ENCODE assay signal across 14 cellular contexts in genomic region chr11:68193018-68193417, GRCh38. TPM values are rescaled to one million over a fixed set of nuclear protein-coding genes. Genes with fewer than 3 reads are reported as not detected.
DNase-seq lines count a peak whose midpoint lies in the region; ATAC-seq, FAIRE-seq and TF ChIP-seq lines count a peak whose summit lies in the region.
"Had no signal": no experiment of that assay in that cellular context is flagged by ENCODE, and none has a peak within 500 bp of the region (broad histone marks: within the 10 kb centered on the region; RNA-seq: fewer than 3 reads in every experiment).

No MANE protein-coding gene starts in this region.

- peaks cover 95% of the 10 kb centered on the region for H3K79me2 ChIP-seq in Karpas-422 (ENCODE audit: low read length)
- H3K79me2 ChIP-seq in GM12878 (ENCODE audit: control insufficient read depth, insufficient read depth, low read length), result peaks cover 25% of the 10 kb centered on the region

- H3K4me3 Mint-ChIP-seq in stimulated activated naive CD8-positive, alpha-beta T cell treated with anti-CD3 and anti-CD28 coated beads, Interleukin-15, Interleukin-2, amounts not matched to agents 100 ng/mL and 50 ng/mL, for 24 hours, result no peak overlapping the region
- H3K4me3 Mint-ChIP-seq in stimulated activated naive CD8-positive, alpha-beta T cell treated with anti-CD3 and anti-CD28 coated beads, Interleukin-15, amount 100 ng/mL, for 72 hours, result no peak overlapping the region
- H3K4me3 Mint-ChIP-seq in stimulated activated memory B cell treated with anti-CD40 and anti-IgM and Interleukin-4, amounts not matched to agents 10 μg/mL and 1 μg/mL and 100 μg/mL, for 72 hours, result no peak overlapping the region
- H3K4me3 Mint-ChIP-seq: CD14-positive monocyte had no signal

- TF ChIP-seq CTCF in GM12878 (IDR thresholded peaks at IDR 0.05 in 2 of 3, conservative IDR thresholded peaks at IDR 0.05 in 1 of 3; ENCODE audit: control insufficient read depth in 2 of 3, extremely low read depth in 1 of 3, insufficient read depth in 1 of 3, low read depth in 3 of 3, low read length in 3 of 3), result no peak

- no peak for ATAC-seq in stimulated activated naive CD8-positive, alpha-beta T cell treated with anti-CD3 and anti-CD28 coated beads, Interleukin-15, amount 100 ng/mL, for 72 hours
- ATAC-seq in GM12878 (0 out of 3 replicates have a peak, but pooled peaks have one; percentile 25), GM21717 (IDR thresholded peaks at IDR 0.05; ENCODE audit: unreplicated experiment) (no peak), GM19395 (IDR thresholded peaks at IDR 0.05; ENCODE audit: unreplicated experiment) (no peak)
- no peak for ATAC-seq in stimulated activated memory B cell treated with anti-CD40 and anti-IgM and Interleukin-4, amounts not matched to agents 10 μg/mL and 1 μg/mL and 100 μg/mL, for 72 hours
- ATAC-seq: Panc1 had no signal

- no peak for DNase-seq in stimulated activated naive CD8-positive, alpha-beta T cell treated with anti-CD3 and anti-CD28 coated beads, Interleukin-15, amount 100 ng/mL, for 72 hours
- DNase-seq in Karpas-422 (peak; percentile 53), GM12878 (ENCODE audit: low read depth, low spot score) (no peak)
- no peak for DNase-seq in activated CD4-positive, alpha-beta T cell treated with anti-CD3 and anti-CD28 coated beads, Interleukin-2, amount 50 U/mL, for 48 hours
- DNase-seq: MV-4-11, NCI-H1436 treated with DMSO at 0.1 percent for 48 hours, NCI-H510A treated with DMSO at 0.1 percent for 48 hours, NCI-H82 had no signal

- WGBS in GM12878 (ENCODE audit: insufficient coverage, insufficient replicate concordance, low lambda C conversion rate, missing lambda C conversion rate), result 79% methylated on average over 5 of the region's 5 CpGs

- peaks cover 39% of the 10 kb centered on the region for H3K4me1 Mint-ChIP-seq in stimulated activated naive CD8-positive, alpha-beta T cell treated with anti-CD3 and anti-CD28 coated beads, Interleukin-15, Interleukin-2, amounts not matched to agents 100 ng/mL and 50 ng/mL, for 24 hours (ENCODE audit: low read depth)
- H3K4me1 Mint-ChIP-seq in stimulated activated naive CD8-positive, alpha-beta T cell treated with anti-CD3 and anti-CD28 coated beads, Interleukin-15, amount 100 ng/mL, for 72 hours, result peaks cover 26% of the 10 kb centered on the region
- H3K4me1 Mint-ChIP-seq in stimulated activated memory B cell treated with anti-CD40 and anti-IgM and Interleukin-4, amounts not matched to agents 10 μg/mL and 1 μg/mL and 100 μg/mL, for 72 hours, result peaks cover 50% of the 10 kb centered on the region

- no peak for FAIRE-seq in GM12878 (lab: Jason Lieb, UNC)

- no peak for TF ChIP-seq RAD21 in GM12878 (IDR thresholded peaks at IDR 0.05; ENCODE audit: insufficient read depth, low read depth, low read length)

- H3K9me3 ChIP-seq in Karpas-422 (ENCODE audit: low read length) (no peaks in the 10 kb centered on the region), GM12878 (replicated peaks; ENCODE audit: control insufficient read depth, insufficient read depth, low read length) (no peaks in the 10 kb centered on the region)

- H3K4me2 ChIP-seq in Karpas-422 (ENCODE audit: low read depth, low read length, poor library complexity, severe bottlenecking) (peak overlapping the region; percentile 48), GM12878 (ENCODE audit: control insufficient read depth, insufficient read depth) (no peak overlapping the region)

- H3K36me3 Mint-ChIP-seq in stimulated activated naive CD8-positive, alpha-beta T cell treated with anti-CD3 and anti-CD28 coated beads, Interleukin-15, Interleukin-2, amounts not matched to agents 100 ng/mL and 50 ng/mL, for 24 hours (ENCODE audit: low read depth), result no peaks in the 10 kb centered on the region
- H3K36me3 Mint-ChIP-seq in stimulated activated memory B cell treated with anti-CD40 and anti-IgM and Interleukin-4, amounts not matched to agents 10 μg/mL and 1 μg/mL and 100 μg/mL, for 72 hours, result no peaks in the 10 kb centered on the region

- in situ Hi-C loops in GM12878 (cut with MboI), result no loop called here

- H3K4me1 ChIP-seq in Karpas-422 (ENCODE audit: low read length) (peaks cover 47% of the 10 kb centered on the region), GM12878 (ENCODE audit: control insufficient read depth, insufficient read depth, low read length) (peaks cover 8% of the 10 kb centered on the region; the same call in 1 of the 2 replicates)

- H3K27ac ChIP-seq in Karpas-422 (ENCODE audit: low read length) (peak overlapping the region; percentile 75), GM12878 (ENCODE audit: control insufficient read depth, insufficient read depth) (no peak overlapping the region)

- no peak for TF ChIP-seq EP300 in GM12878 (IDR thresholded peaks at IDR 0.05; ENCODE audit: borderline replicate concordance in 1 of 2, control insufficient read depth in 1 of 2, low read depth in 2 of 2, low read length in 2 of 2)

- POLR2A ChIA-PET in GM12878 (lab: Charles Lee), result interaction anchor here (0.7 kb wide), 1 partner anchor 15 kb away, joined by 4 read pairs; no protein-coding TSS in a partner anchor

- no peak for TF ChIP-seq POLR2A in GM12878 (IDR thresholded peaks at IDR 0.05; ENCODE audit: low read depth, low read length)

- CTCF ChIA-PET in GM12878 (lab: Yijun Ruan, JAX), result interaction anchor here (1.9 kb wide), 1 partner anchor 16 kb away, joined by 6 read pairs; no protein-coding TSS in a partner anchor

- RAD21 ChIA-PET in GM12878 (lab: Charles Lee; ENCODE audit: unreplicated experiment), result no interaction called here

- H4K20me1 ChIP-seq in Karpas-422 (ENCODE audit: insufficient read depth, low read depth, low read length), result no peaks in the 10 kb centered on the region
- H4K20me1 ChIP-seq in GM12878 (ENCODE audit: control insufficient read depth, insufficient read depth), result no peaks in the 10 kb centered on the region

- intact Hi-C loops in GM12878 (cut with micrococcal nuclease; ENCODE audit: unreplicated experiment), result no loop called here

- SMC1A ChIA-PET in GM12878 (lab: Charles Lee; ENCODE audit: uncharacterized antibody, unreplicated experiment), result interaction anchor here (0.9 to 3.5 kb wide), 5 partner anchors 11 to 24 kb away, joined by 3 to 11 read pairs (median 4); no protein-coding TSS in a partner anchor

- H3K9me3 Mint-ChIP-seq in stimulated activated naive CD8-positive, alpha-beta T cell treated with anti-CD3 and anti-CD28 coated beads, Interleukin-15, Interleukin-2, amounts not matched to agents 100 ng/mL and 50 ng/mL, for 24 hours, result no peaks in the 10 kb centered on the region
- no peaks in the 10 kb centered on the region for H3K9me3 Mint-ChIP-seq in stimulated activated naive CD8-positive, alpha-beta T cell treated with anti-CD3 and anti-CD28 coated beads, Interleukin-15, amount 100 ng/mL, for 72 hours
- no peaks in the 10 kb centered on the region for H3K9me3 Mint-ChIP-seq in stimulated activated memory B cell treated with anti-CD40 and anti-IgM and Interleukin-4, amounts not matched to agents 10 μg/mL and 1 μg/mL and 100 μg/mL, for 72 hours

- no peaks in the 10 kb centered on the region for H3K27me3 Mint-ChIP-seq in stimulated activated naive CD8-positive, alpha-beta T cell treated with anti-CD3 and anti-CD28 coated beads, Interleukin-15, Interleukin-2, amounts not matched to agents 100 ng/mL and 50 ng/mL, for 24 hours
- no peaks in the 10 kb centered on the region for H3K27me3 Mint-ChIP-seq in stimulated activated naive CD8-positive, alpha-beta T cell treated with anti-CD3 and anti-CD28 coated beads, Interleukin-15, amount 100 ng/mL, for 72 hours
- no peaks in the 10 kb centered on the region for H3K27me3 Mint-ChIP-seq in stimulated activated memory B cell treated with anti-CD40 and anti-IgM and Interleukin-4, amounts not matched to agents 10 μg/mL and 1 μg/mL and 100 μg/mL, for 72 hours

- no TSS peak for BruUV-seq in GM12878 (replicated peaks; lab: Mats Ljungman, UMichigan)

- H3K4me3 ChIP-seq in Karpas-422 (ENCODE audit: low read length), result no peak overlapping the region
- H3K4me3 ChIP-seq in GM12878, result no peak overlapping the region

- H3K9ac ChIP-seq in Karpas-422 (ENCODE audit: low read length) (peak overlapping the region; percentile 37), GM12878 (ENCODE audit: control insufficient read depth, insufficient read depth, low read length) (no peak overlapping the region)

- peak overlapping the region; percentile 2 for H3K27ac Mint-ChIP-seq in stimulated activated naive CD8-positive, alpha-beta T cell treated with anti-CD3 and anti-CD28 coated beads, Interleukin-15, Interleukin-2, amounts not matched to agents 100 ng/mL and 50 ng/mL, for 24 hours
- H3K27ac Mint-ChIP-seq in stimulated activated naive CD8-positive, alpha-beta T cell treated with anti-CD3 and anti-CD28 coated beads, Interleukin-15, amount 100 ng/mL, for 72 hours, result no peak overlapping the region
- H3K27ac Mint-ChIP-seq in stimulated activated memory B cell treated with anti-CD40 and anti-IgM and Interleukin-4, amounts not matched to agents 10 μg/mL and 1 μg/mL and 100 μg/mL, for 72 hours, result peak overlapping the region; percentile 59

- H3K36me3 ChIP-seq in Karpas-422 (ENCODE audit: insufficient read depth, low read length) (peaks cover 9% of the 10 kb centered on the region; the same call in 1 of the 2 replicates), GM12878 (ENCODE audit: control insufficient read depth in 2 of 2, insufficient read depth in 2 of 2, low read length in 1 of 2) (peaks cover 2% of the 10 kb centered on the region in 2 experiments; a peak in 2 of 4 replicates)

- H3K9me2 ChIP-seq in Karpas-422 (replicated peaks; ENCODE audit: insufficient read depth, low read length), result no peaks in the 10 kb centered on the region

- H2AFZ ChIP-seq in Karpas-422 (ENCODE audit: low read length) (no peak overlapping the region), GM12878 (ENCODE audit: control insufficient read depth, low read depth, low read length) (no peak overlapping the region)

- H3K27me3 ChIP-seq in Karpas-422 (ENCODE audit: low read length) (no peaks in the 10 kb centered on the region), GM12878 (replicated peaks in 1 of 2; ENCODE audit: control insufficient read depth in 2 of 2, insufficient read depth in 2 of 2, low read length in 1 of 2) (no peaks in the 10 kb centered on the region)

RNA-seq across cellular contexts. Expression of gene KMT5B, which starts 20.1 kb away (rescaled TPM):
- total RNA-seq in Karpas-422 (2014; rRNA removed; shearing (Covaris generic); ENCODE audit: low replicate concordance), result 20.9 and 21.2 TPM in 2 replicates
- total RNA-seq in GM12878 (2013; cell fraction: nucleolus; rRNA removed), result 65.2 and 73.0 TPM in 2 replicates
- total RNA-seq in GM12878 (2014; rRNA removed) (12.5 and 15.5 TPM in 2 replicates), GM12878 (2014; rRNA removed; fragmentation: Illumina TruSeq; extraction: Trizol) (18.8 and 19.6 TPM in 2 replicates), GM12878 (2021) (19.6 and 19.9 TPM in 2 replicates)
- polyA plus RNA-seq in GM12878 (2011; ENCODE audit: low read depth), result 11.1 TPM
- polyA plus RNA-seq in GM12878 (2011; rRNA removed) (21.8 and 35.3 TPM in 2 replicates), GM12878 (2014; fragmentation: Illumina TruSeq; extraction: Trizol) (20.5 and 28.2 TPM in 2 replicates), GM12878 (2014; fragmentation: Nextera tagmentation; extraction: Ambion mirVana) (1 to 10 TPM; 4.7 to 7.4 TPM), GM12878 (2014; rRNA removed) (12.4 and 14.3 TPM in 2 replicates), GM12878 (2016; fragmentation: Nextera tagmentation; extraction: Ambion mirVana) (10 to 100 TPM; 16.4 to 20.6 TPM)
- polyA plus RNA-seq in GM12878 (2011; cell fraction: cytosol; rRNA removed), result 8.0 and 9.5 TPM in 2 replicates
- polyA plus RNA-seq in GM12878 (2011; cell fraction: nucleus; rRNA removed), result 15.3 and 16.2 TPM in 2 replicates
- 17.1 and 17.4 TPM in 2 replicates for polyA plus RNA-seq in GM12878 (2012)
- 14.3 and 16.9 TPM in 2 replicates for polyA minus RNA-seq in GM12878 (2011; rRNA and poly(A)+ RNA removed)
- polyA minus RNA-seq in GM12878 (2011; cell fraction: cytosol; rRNA and poly(A)+ RNA removed), result 9.6 and 11.4 TPM in 2 replicates
- 7.7 and 17.0 TPM in 2 replicates for polyA minus RNA-seq in GM12878 (2011; cell fraction: nucleus; rRNA and poly(A)+ RNA removed)

Comparison
In these comparisons a context has a peak if more than half of its experiments do, and no peak if none do; other contexts are left out.
1. H3K27ac Mint-ChIP-seq: peak in stimulated activated naive CD8-positive, alpha-beta T cell treated with anti-CD3 and anti-CD28 coated beads, Interleukin-15, Interleukin-2, amounts not matched to agents 100 ng/mL and 50 ng/mL, for 24 hours (single experiment) and stimulated activated memory B cell treated with anti-CD40 and anti-IgM and Interleukin-4, amounts not matched to agents 10 μg/mL and 1 μg/mL and 100 μg/mL, for 72 hours (single experiment); none in stimulated activated naive CD8-positive, alpha-beta T cell treated with anti-CD3 and anti-CD28 coated beads, Interleukin-15, amount 100 ng/mL, for 72 hours (0 of 2).